ENCODE assay signal across 8 cellular contexts in genomic region chr22:41290262-41291221, GRCh38. TPM values are rescaled to one million over a fixed set of nuclear protein-coding genes. Genes with fewer than 3 reads are reported as not detected.
A peak's percentile ranks its signal among the peaks of the same experiment; 100 is the strongest.
DNase-seq lines count a peak whose midpoint lies in the region; ATAC-seq and TF ChIP-seq lines count a peak whose summit lies in the region.
"Had no signal": no experiment of that assay in that cellular context is flagged by ENCODE, and none has a peak within 500 bp of the region (broad histone marks: within the 10 kb centered on the region; RNA-seq: fewer than 3 reads in every experiment).

No MANE protein-coding gene starts in this region.

- DNase-seq in HS-5 (ENCODE audit: low read depth) (peak; percentile 91), mammary epithelial cell (peak; percentile 59), kidney glomerular epithelial cell (lab: John Stamatoyannopoulos, UW) (peak; percentile 93), vagina (ENCODE audit: extremely low spot score in 2 of 2) (no peak), germinal center (ENCODE audit: low spot score) (no peak), pons (ENCODE audit: low spot score) (no peak)
- DNase-seq: NCI-H1417 had no signal

- ATAC-seq in GM19397 (IDR thresholded peaks at IDR 0.05; ENCODE audit: unreplicated experiment) = no peak

- BruUV-seq in mammary epithelial cell (replicated peaks; lab: Mats Ljungman, UMichigan) = no TSS peak

- in situ Hi-C loops in mammary epithelial cell (cut with MboI; ENCODE audit: low sequenced_read_pairs in 2 of 2) = no loop called here

- H2AFZ ChIP-seq in mammary epithelial cell (ENCODE audit: low read depth, low read length) = peak overlapping the region; percentile 39

- H3K4me3 ChIP-seq in mammary epithelial cell (replicated peaks in 1 of 3; ENCODE audit: insufficient read depth in 1 of 3, low read depth in 2 of 3, low read length in 3 of 3) (no peak overlapping the region), vagina (no peak overlapping the region)

- CTCF ChIA-PET in mammary epithelial cell (lab: Charles Lee; ENCODE audit: low non-redundant PET) = no interaction called here

- no peak for TF ChIP-seq POLR2A in vagina (IDR thresholded peaks at IDR 0.05)

- H3K9me3 ChIP-seq in mammary epithelial cell (replicated peaks; ENCODE audit: insufficient read depth, low read length) = no peaks in the 10 kb centered on the region
- H3K9me3 ChIP-seq in vagina = no peaks in the 10 kb centered on the region

- WGBS in mammary epithelial cell (ENCODE audit: low coverage, missing lambda C conversion rate) = 36% methylated on average over 6 of the region's 8 CpGs

- TF ChIP-seq CTCF in mammary epithelial cell (conservative IDR thresholded peaks at IDR 0.05 in 1 of 2, IDR thresholded peaks at IDR 0.05 in 1 of 2; ENCODE audit: extremely low read depth in 1 of 2, insufficient read depth in 1 of 2, low read depth in 1 of 2, low read length in 2 of 2) (no peak), vagina (IDR thresholded peaks at IDR 0.05) (no peak)

- intact Hi-C loops in mammary epithelial cell (cut with micrococcal nuclease) (loop anchor here (2.0 kb wide), 1 partner anchor 226 kb away; no protein-coding TSS in a partner anchor), vagina (cut with DNase I) (no loop called here)

- H3K27me3 ChIP-seq in mammary epithelial cell (ENCODE audit: insufficient read depth, low read length) (no peaks in the 10 kb centered on the region), vagina (no peaks in the 10 kb centered on the region)

- H4K20me1 ChIP-seq in mammary epithelial cell (ENCODE audit: insufficient read depth, low read length) = no peaks in the 10 kb centered on the region

- H3K79me2 ChIP-seq in mammary epithelial cell (ENCODE audit: insufficient read depth, low read length) = peaks cover 4% of the 10 kb centered on the region

- H3K27ac ChIP-seq in mammary epithelial cell (ENCODE audit: insufficient read depth, low read depth, low read length) = peak overlapping the region; percentile 83
- peak overlapping the region; percentile 62 for H3K27ac ChIP-seq in vagina

- H3K4me1 ChIP-seq in mammary epithelial cell (ENCODE audit: insufficient read depth, low read length) = peaks cover 39% of the 10 kb centered on the region
- H3K4me1 ChIP-seq in vagina = peaks cover 10% of the 10 kb centered on the region

- H3K9ac ChIP-seq in mammary epithelial cell (ENCODE audit: insufficient read depth, low read length) = peak overlapping the region; percentile 7

- H3K36me3 ChIP-seq in mammary epithelial cell (ENCODE audit: insufficient read depth, low read length) (no peaks in the 10 kb centered on the region), vagina (no peaks in the 10 kb centered on the region)

- H3K4me2 ChIP-seq in mammary epithelial cell (ENCODE audit: insufficient read depth, low read depth, low read length) = peak overlapping the region; percentile 54

- dilution Hi-C loops in mammary epithelial cell (cut with HindIII; ENCODE audit: low sequenced_read_pairs) = no loop called here

RNA-seq across cellular contexts. Expression of gene RANGAP1, which starts 4.6 kb away (rescaled TPM):
- 100 to 1,000 TPM in 1 of 2 donors, 10 to 100 TPM in 1; 47.8 to 127 TPM for total RNA-seq in mammary epithelial cell
- 145 TPM for polyA plus RNA-seq in mammary epithelial cell
- 192 TPM for polyA minus RNA-seq in mammary epithelial cell
- total RNA-seq in vagina = 45.7 TPM

RNA-seq across cellular contexts. Expression of gene ZC3H7B, which starts 10.8 kb away (rescaled TPM):
- total RNA-seq in mammary epithelial cell (10 to 100 TPM; 30.0 to 62.9 TPM), vagina (28.2 TPM)
- polyA plus RNA-seq in mammary epithelial cell = 26.3 TPM
- 39.8 TPM for polyA minus RNA-seq in mammary epithelial cell

RNA-seq across cellular contexts. Expression of gene CHADL, which starts 49.8 kb away (rescaled TPM):
- total RNA-seq in mammary epithelial cell = 1 to 10 TPM; 1.8 to 3.3 TPM
- 1.1 TPM for polyA plus RNA-seq in mammary epithelial cell
- polyA minus RNA-seq in mammary epithelial cell = not detected
- 3.7 TPM for total RNA-seq in vagina

Comparison
In these comparisons a context has a peak if more than half of its experiments do, and no peak if none do; other contexts are left out.
1. DNase-seq: peak in HS-5 (single experiment), mammary epithelial cell (single experiment) and kidney glomerular epithelial cell (single experiment); none in vagina (0 of 2), germinal center (single experiment) and pons (single experiment).